1 cellular context compared by ENCODE assay signal in genomic region chr7:27605689-27606269, GRCh38.
TF ChIP-seq lines count a peak whose summit lies in the region.

No MANE protein-coding gene starts in this region.

TF ChIP-seq in HCT116, 20 proteins besides CTCF, POLR2A, EP300 and RAD21 (continued from another document):
- no peak for TF ChIP-seq YY1 (IDR thresholded peaks at IDR 0.05; ENCODE audit: extremely low read depth, insufficient replicate concordance, low read depth, low read length)
- TF ChIP-seq TCF7L2 (IDR thresholded peaks at IDR 0.05; ENCODE audit: borderline replicate concordance, extremely low read depth, insufficient read depth, insufficient read length): no peak
- TF ChIP-seq EZH2 (IDR thresholded peaks at IDR 0.05): no peak
- no peak for TF ChIP-seq FOSL1 (IDR thresholded peaks at IDR 0.05; ENCODE audit: low read depth)
- no peak for TF ChIP-seq ZNF274 (IDR thresholded peaks at IDR 0.05; ENCODE audit: low read depth, low read length)
- no peak for TF ChIP-seq CBX3 (IDR thresholded peaks at IDR 0.05; ENCODE audit: low read depth)
- no peak for TF ChIP-seq EZH2phosphoT487 (IDR thresholded peaks at IDR 0.05; ENCODE audit: borderline replicate concordance)
- TF ChIP-seq CEBPB (IDR thresholded peaks at IDR 0.05; ENCODE audit: low read depth): no peak
- no peak for TF ChIP-seq SP1 (IDR thresholded peaks at IDR 0.05; ENCODE audit: low read depth)
- no peak for TF ChIP-seq ELF1 (IDR thresholded peaks at IDR 0.05; ENCODE audit: borderline replicate concordance, low read depth)
- TF ChIP-seq ZFX (IDR thresholded peaks at IDR 0.05): no peak
- TF ChIP-seq ATF3 (IDR thresholded peaks at IDR 0.05): no peak
- TF ChIP-seq SRF (IDR thresholded peaks at IDR 0.05; ENCODE audit: low read depth): no peak
